8 cellular contexts compared by ENCODE assay signal in the genomic region with DNA sequence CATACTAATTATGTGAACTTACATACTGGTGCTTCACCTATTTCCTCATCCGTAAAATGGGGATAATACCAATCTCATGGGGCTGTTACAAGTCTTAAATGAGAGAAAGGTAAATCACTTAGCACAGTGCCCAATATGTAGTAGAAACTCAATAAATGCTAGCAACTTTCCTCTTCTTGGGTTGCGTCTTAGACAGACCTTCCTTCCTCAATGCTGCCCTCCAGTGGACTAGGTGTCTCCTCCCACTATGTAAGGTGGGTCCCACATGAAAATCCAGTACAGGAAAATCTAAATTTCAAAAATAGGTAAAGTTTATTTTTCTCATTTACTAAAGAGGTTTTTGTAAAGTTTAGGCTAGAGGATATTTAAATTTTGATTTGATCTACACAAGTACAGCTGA. TPM values are rescaled to one million over a fixed set of nuclear protein-coding genes. Genes with fewer than 3 reads are reported as not detected.
DNase-seq lines count a peak whose midpoint lies in the region; ATAC-seq and TF ChIP-seq lines count a peak whose summit lies in the region.

No MANE protein-coding gene starts in this region.

- H3K4me3 Mint-ChIP-seq in activated T-cell treated with anti-CD3 and anti-CD28 coated beads, Interleukin-2, amount 50 U/mL, for 4 hours = no peak overlapping the region
- no peak overlapping the region for H3K4me3 Mint-ChIP-seq in glutamatergic neuron (ENCODE audit: unreplicated experiment)

- H3K9me3 Mint-ChIP-seq in activated T-cell treated with anti-CD3 and anti-CD28 coated beads, Interleukin-2, amount 50 U/mL, for 4 hours = no peaks in the 10 kb centered on the region
- H3K9me3 Mint-ChIP-seq in glutamatergic neuron (ENCODE audit: unreplicated experiment) = no peaks in the 10 kb centered on the region

- ATAC-seq in GM21576 (IDR thresholded peaks at IDR 0.05; ENCODE audit: unreplicated experiment) = peak; percentile 72
- peak; percentile 60 to 74 for ATAC-seq in activated T-cell treated with anti-CD3 and anti-CD28 coated beads, Interleukin-2, amount 50 U/mL, for 4 hours

- H3K4me1 Mint-ChIP-seq in activated T-cell treated with anti-CD3 and anti-CD28 coated beads, Interleukin-2, amount 50 U/mL, for 4 hours (ENCODE audit: low read depth) = peaks cover 9% of the 10 kb centered on the region
- no peaks in the 10 kb centered on the region for H3K4me1 Mint-ChIP-seq in glutamatergic neuron (ENCODE audit: low read depth, unreplicated experiment)

- no peaks in the 10 kb centered on the region for H3K27me3 Mint-ChIP-seq in activated T-cell treated with anti-CD3 and anti-CD28 coated beads, Interleukin-2, amount 50 U/mL, for 4 hours (ENCODE audit: low read depth)
- H3K27me3 Mint-ChIP-seq in glutamatergic neuron (ENCODE audit: unreplicated experiment) = no peaks in the 10 kb centered on the region

- H3K27ac Mint-ChIP-seq in glutamatergic neuron (ENCODE audit: unreplicated experiment) = peak overlapping the region; percentile 4

- peak; percentile 23 for DNase-seq in Daoy (ENCODE audit: low read depth)
- peak; percentile 24 to 55 for DNase-seq in NOMO-1 (lab: John Stamatoyannopoulos, UW; ENCODE audit: unreplicated experiment in 2 of 2)
- peak; percentile 51 for DNase-seq in activated T-cell treated with anti-CD3 and anti-CD28 coated beads, Interleukin-2, amount 50 U/mL, for 4 hours
- DNase-seq in glutamatergic neuron = peak; percentile 22
- peak; percentile 10 to 36 for DNase-seq in stimulated activated CD4-positive, alpha-beta T cell treated with anti-CD3 and anti-CD28 coated beads, Interleukin-4, amount 100 ng/mL, for 4 hours
- no peak for DNase-seq in inferior parietal cortex (ENCODE audit: extremely low spot score)
- DNase-seq in NCI-H446 treated with DMSO at 0.1 percent for 48 hours (lab: John Stamatoyannopoulos, UW) = no peak

- TF ChIP-seq CTCF in glutamatergic neuron (IDR thresholded peaks at IDR 0.05; ENCODE audit: partially characterized antibody, unreplicated experiment) = peak; percentile 20

- peaks cover 2% of the 10 kb centered on the region for H3K36me3 Mint-ChIP-seq in activated T-cell treated with anti-CD3 and anti-CD28 coated beads, Interleukin-2, amount 50 U/mL, for 4 hours (ENCODE audit: insufficient read depth)
- H3K36me3 Mint-ChIP-seq in glutamatergic neuron (ENCODE audit: unreplicated experiment) = no peaks in the 10 kb centered on the region

RNA-seq across cellular contexts. Expression of gene ZDHHC9, which starts 20.6 kb away (rescaled TPM):
- total RNA-seq in Daoy (2014; rRNA removed; shearing (Covaris generic)) = 12.8 and 14.5 TPM in 2 replicates
- total RNA-seq in activated T-cell treated with anti-CD3 and anti-CD28 coated beads, Interleukin-2, amount 50 U/mL, for 4 hours = 10 to 100 TPM; 12.3 to 14.2 (median 12.7) TPM
- 62.0 TPM for total RNA-seq in glutamatergic neuron (ENCODE audit: unreplicated experiment)

RNA-seq across cellular contexts. Expression of gene SASH3, which starts 43.4 kb away (rescaled TPM):
- total RNA-seq in Daoy (2014; rRNA removed; shearing (Covaris generic)) = not detected in 2 replicates
- total RNA-seq in activated T-cell treated with anti-CD3 and anti-CD28 coated beads, Interleukin-2, amount 50 U/mL, for 4 hours = 100 to 1,000 TPM in 2 of 3 donors, 10 to 100 TPM in 1; 92.5 to 114 (median 108) TPM
- not detected for total RNA-seq in glutamatergic neuron (ENCODE audit: unreplicated experiment)

Comparison
In these comparisons a context has a peak if more than half of its experiments do, and no peak if none do; other contexts are left out.
1. DNase-seq: peak in Daoy (single experiment), NOMO-1 (2 of 2), activated T-cell treated with anti-CD3 and anti-CD28 coated beads, Interleukin-2, amount 50 U/mL, for 4 hours (single experiment), glutamatergic neuron (single experiment) and stimulated activated CD4-positive, alpha-beta T cell treated with anti-CD3 and anti-CD28 coated beads, Interleukin-4, amount 100 ng/mL, for 4 hours (2 of 2); none in inferior parietal cortex (single experiment) and NCI-H446 treated with DMSO at 0.1 percent for 48 hours (single experiment).
2. RNA of gene SASH3, which starts 43.4 kb away (total RNA-seq): 92.5 to 114 TPM in activated T-cell treated with anti-CD3 and anti-CD28 coated beads, Interleukin-2, amount 50 U/mL, for 4 hours; not detected in Daoy and not detected in glutamatergic neuron (single experiment); every median in the first group is over 10 times any median in the second.